In genomic region chr20:50348118-50348517, GRCh38 we compare ENCODE assay signal across 1 cellular context.
TF ChIP-seq lines count a peak whose summit lies in the region.

No MANE protein-coding gene starts in this region.

TF ChIP-seq in liver, 16 proteins besides CTCF, POLR2A, EP300 and RAD21 (continued from another document):
- TF ChIP-seq ZBTB33 (IDR thresholded peaks at IDR 0.05) = no peak
- peak in 1 of 2 donors; percentile 21 for TF ChIP-seq EGR1 (IDR thresholded peaks at IDR 0.05; ENCODE audit: low read depth in 2 of 2)
- TF ChIP-seq SP1 (IDR thresholded peaks at IDR 0.05) = no peak
- no peak for TF ChIP-seq GABPA (IDR thresholded peaks at IDR 0.05 in 1 of 2, conservative IDR thresholded peaks at IDR 0.05 in 1 of 2)
- TF ChIP-seq HNF4A (conservative IDR thresholded peaks at IDR 0.05) = no peak
- no peak for TF ChIP-seq REST (IDR thresholded peaks at IDR 0.05)
- TF ChIP-seq NR2F2 (IDR thresholded peaks at IDR 0.05) = peak; percentile 76
- no peak for TF ChIP-seq HNF4G (IDR thresholded peaks at IDR 0.05)
- TF ChIP-seq RXRA (IDR thresholded peaks at IDR 0.05) = peak in 1 of 2 donors; percentile 22
- TF ChIP-seq TAF1 (conservative IDR thresholded peaks at IDR 0.05) = no peak
- TF ChIP-seq YY1 (IDR thresholded peaks at IDR 0.05) = no peak
- TF ChIP-seq, protein P1, sequence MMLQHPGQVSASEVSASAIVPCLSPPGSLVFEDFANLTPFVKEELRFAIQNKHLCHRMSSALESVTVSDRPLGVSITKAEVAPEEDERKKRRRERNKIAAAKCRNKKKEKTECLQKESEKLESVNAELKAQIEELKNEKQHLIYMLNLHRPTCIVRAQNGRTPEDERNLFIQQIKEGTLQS (IDR thresholded peaks at IDR 0.05) = no peak
- TF ChIP-seq JUND (IDR thresholded peaks at IDR 0.05) = no peak
- TF ChIP-seq FOXA2 (IDR thresholded peaks at IDR 0.05) = no peak
- TF ChIP-seq MAX (IDR thresholded peaks at IDR 0.05) = peak; percentile 59
TF ChIP-seq in liver: peak in this region for 4.
